ENCODE assay signal across 1 cellular context in genomic region chr2:25445464-25445863, GRCh38.
TF ChIP-seq lines count a peak whose summit lies in the region.

No MANE protein-coding gene starts in this region.

TF ChIP-seq in HepG2, 621 proteins besides CTCF, POLR2A, EP300 and RAD21 (continued from another document):
- TF ChIP-seq ZNF670 (CRISPR knock-in tag; IDR thresholded peaks at IDR 0.05; ENCODE audit: borderline replicate concordance) (no peak), NKX3-1 (CRISPR knock-in tag; IDR thresholded peaks at IDR 0.05) (no peak), ZFP36L1 (CRISPR knock-in tag; IDR thresholded peaks at IDR 0.05) (no peak), ZNF264 (CRISPR knock-in tag; IDR thresholded peaks at IDR 0.05) (no peak), ZFP90 (CRISPR knock-in tag; IDR thresholded peaks at IDR 0.05; ENCODE audit: borderline replicate concordance) (no peak), ETS1 (CRISPR knock-in tag; IDR thresholded peaks at IDR 0.05) (no peak)
- TF ChIP-seq, protein P1, sequence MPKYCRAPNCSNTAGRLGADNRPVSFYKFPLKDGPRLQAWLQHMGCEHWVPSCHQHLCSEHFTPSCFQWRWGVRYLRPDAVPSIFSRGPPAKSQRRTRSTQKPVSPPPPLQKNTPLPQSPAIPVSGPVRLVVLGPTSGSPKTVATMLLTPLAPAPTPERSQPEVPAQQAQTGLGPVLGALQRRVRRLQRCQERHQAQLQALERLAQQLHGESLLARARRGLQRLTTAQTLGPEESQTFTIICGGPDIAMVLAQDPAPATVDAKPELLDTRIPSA (CRISPR knock-in tag; IDR thresholded peaks at IDR 0.05; ENCODE audit: borderline replicate concordance), result no peak
